33 cellular contexts compared by ENCODE assay signal in the genomic region with DNA sequence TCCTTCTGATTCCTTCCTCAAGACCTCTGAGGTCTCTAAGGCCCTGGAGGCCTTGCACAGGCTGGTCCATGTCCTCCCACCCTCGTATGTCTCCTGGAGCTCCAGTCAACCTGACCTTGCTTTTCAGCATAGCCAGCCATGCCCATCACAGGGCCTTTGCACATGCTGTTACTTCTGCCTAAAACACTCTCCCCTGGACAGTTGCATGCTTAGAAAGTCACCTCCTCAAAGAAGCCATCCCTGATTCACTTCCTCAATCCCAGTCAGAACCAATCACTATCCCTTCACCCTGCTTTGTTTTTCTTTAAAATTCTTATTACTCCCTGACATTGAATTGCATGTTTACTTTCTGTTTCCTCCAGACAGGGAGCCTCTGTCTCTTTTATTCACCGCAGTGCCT.
"Had no signal": no experiment of that assay in that cellular context is flagged by ENCODE, and none has a peak within 500 bp of the region (broad histone marks: within the 10 kb centered on the region; RNA-seq: fewer than 3 reads in every experiment).

No MANE protein-coding gene starts in this region.

- H3K36me3 ChIP-seq: ascending aorta, breast epithelium, cardiac muscle cell, colonic mucosa, esophagus squamous epithelium, heart left ventricle had no signal

- H3K27ac ChIP-seq: ascending aorta, breast epithelium, cardiac muscle cell, colonic mucosa, dorsolateral prefrontal cortex, esophagus squamous epithelium, heart left ventricle had no signal

- H3K27me3 ChIP-seq: ascending aorta, cardiac muscle cell, colonic mucosa had no signal

- H3K9me3 Mint-ChIP-seq: activated CD4-positive, alpha-beta memory T cell treated with anti-CD3 and anti-CD28 coated beads, Interleukin-2, amount 10 ng/mL, durations not matched to agents 7 days and 5 days; activated CD4-positive, alpha-beta T cell treated with anti-CD3 and anti-CD28 coated beads, Interleukin-2, amount 10 ng/mL, durations not matched to agents 7 days and 5 days; activated naive CD4-positive, alpha-beta T cell treated with anti-CD3 and anti-CD28 coated beads, Interleukin-2, amount 10 ng/mL, durations not matched to agents 7 days and 5 days; activated naive CD4-positive, alpha-beta T cell treated with anti-CD3 and anti-CD28 coated beads, Interleukin-2, amount 50 U/mL, for 72 hours; activated naive CD8-positive, alpha-beta T cell treated with anti-CD3 and anti-CD28 coated beads, Interleukin-2, amount 10 ng/mL, durations not matched to agents 7 days and 5 days; activated T-cell treated with anti-CD3 and anti-CD28 coated beads, Interleukin-2, amount 50 U/mL, for 24 hours; activated T-cell treated with anti-CD3 and anti-CD28 coated beads, Interleukin-2, amount 50 U/mL, for 72 hours; dendritic cell treated with granulocyte-macrophage colony-stimulating factor and Interleukin-4, amounts not matched to agents 40 ng/mL and 50 ng/mL, for 4 days; WTC11 had no signal

- H3K4me1 Mint-ChIP-seq: activated CD4-positive, alpha-beta memory T cell treated with anti-CD3 and anti-CD28 coated beads, Interleukin-2, amount 10 ng/mL, durations not matched to agents 7 days and 5 days; activated CD4-positive, alpha-beta T cell treated with anti-CD3 and anti-CD28 coated beads, Interleukin-2, amount 10 ng/mL, durations not matched to agents 7 days and 5 days; activated naive CD4-positive, alpha-beta T cell treated with anti-CD3 and anti-CD28 coated beads, Interleukin-2, amount 10 ng/mL, durations not matched to agents 7 days and 5 days; activated naive CD8-positive, alpha-beta T cell treated with anti-CD3 and anti-CD28 coated beads, Interleukin-2, amount 10 ng/mL, durations not matched to agents 7 days and 5 days had no signal

- H3K4me3 ChIP-seq: ascending aorta, breast epithelium, cardiac muscle cell, colonic mucosa, dorsolateral prefrontal cortex, esophagus squamous epithelium, heart left ventricle had no signal

- H3K4me3 Mint-ChIP-seq: activated CD4-positive, alpha-beta memory T cell treated with anti-CD3 and anti-CD28 coated beads, Interleukin-2, amount 10 ng/mL, durations not matched to agents 7 days and 5 days; activated CD4-positive, alpha-beta T cell treated with anti-CD3 and anti-CD28 coated beads, Interleukin-2, amount 10 ng/mL, durations not matched to agents 7 days and 5 days; activated naive CD4-positive, alpha-beta T cell treated with anti-CD3 and anti-CD28 coated beads, Interleukin-2, amount 10 ng/mL, durations not matched to agents 7 days and 5 days; activated naive CD8-positive, alpha-beta T cell treated with anti-CD3 and anti-CD28 coated beads, Interleukin-2, amount 10 ng/mL, durations not matched to agents 7 days and 5 days; activated T-cell treated with anti-CD3 and anti-CD28 coated beads, Interleukin-2, amount 50 U/mL, for 24 hours; activated T-cell treated with anti-CD3 and anti-CD28 coated beads, Interleukin-2, amount 50 U/mL, for 72 hours; brain; dendritic cell treated with granulocyte-macrophage colony-stimulating factor and Interleukin-4, amounts not matched to agents 40 ng/mL and 50 ng/mL, for 4 days; endodermal cell; T-helper 17 cell; WTC11 had no signal

- H3K27ac Mint-ChIP-seq: activated CD4-positive, alpha-beta memory T cell treated with anti-CD3 and anti-CD28 coated beads, Interleukin-2, amount 10 ng/mL, durations not matched to agents 7 days and 5 days; activated CD4-positive, alpha-beta T cell treated with anti-CD3 and anti-CD28 coated beads, Interleukin-2, amount 10 ng/mL, durations not matched to agents 7 days and 5 days; activated naive CD4-positive, alpha-beta T cell treated with anti-CD3 and anti-CD28 coated beads, Interleukin-2, amount 10 ng/mL, durations not matched to agents 7 days and 5 days; activated naive CD4-positive, alpha-beta T cell treated with anti-CD3 and anti-CD28 coated beads, Interleukin-2, amount 50 U/mL, for 72 hours; activated naive CD8-positive, alpha-beta T cell treated with anti-CD3 and anti-CD28 coated beads, Interleukin-2, amount 10 ng/mL, durations not matched to agents 7 days and 5 days; activated T-cell treated with anti-CD3 and anti-CD28 coated beads, Interleukin-2, amount 50 U/mL, for 24 hours; activated T-cell treated with anti-CD3 and anti-CD28 coated beads, Interleukin-2, amount 50 U/mL, for 72 hours; dendritic cell treated with granulocyte-macrophage colony-stimulating factor and Interleukin-4, amounts not matched to agents 40 ng/mL and 50 ng/mL, for 4 days; endodermal cell; T-helper 17 cell; WTC11 had no signal

- H3K9me3 ChIP-seq: ascending aorta, breast epithelium, colonic mucosa, esophagus squamous epithelium, heart left ventricle had no signal

- ATAC-seq: activated naive CD4-positive, alpha-beta T cell treated with anti-CD3 and anti-CD28 coated beads, Interleukin-2, amount 50 U/mL, for 72 hours; activated T-cell treated with anti-CD3 and anti-CD28 coated beads, Interleukin-2, amount 50 U/mL, for 72 hours; heart left ventricle; T-helper 17 cell; WTC11 had no signal

- DNase-seq: activated CD4-positive, alpha-beta memory T cell treated with anti-CD3 and anti-CD28 coated beads, Interleukin-2, amount 10 ng/mL, durations not matched to agents 7 days and 5 days; activated CD4-positive, alpha-beta T cell treated with anti-CD3 and anti-CD28 coated beads for 1 hour; activated CD4-positive, alpha-beta T cell treated with anti-CD3 and anti-CD28 coated beads for 4 hours; activated CD4-positive, alpha-beta T cell treated with anti-CD3 and anti-CD28 coated beads, Interleukin-2, amount 10 ng/mL, durations not matched to agents 7 days and 5 days; activated CD4-positive, alpha-beta T cell treated with anti-CD3 and anti-CD28 coated beads, Interleukin-2, amount 50 U/mL, for 4 hours; activated CD8-positive, alpha-beta memory T cell treated with anti-CD3 and anti-CD28 coated beads, Interleukin-2, amount 50 U/mL, for 48 hours; activated gamma-delta T cell; activated naive CD4-positive, alpha-beta T cell; activated naive CD4-positive, alpha-beta T cell treated with anti-CD3 and anti-CD28 coated beads, Interleukin-2, amount 10 ng/mL, durations not matched to agents 7 days and 5 days; activated naive CD8-positive, alpha-beta T cell treated with anti-CD3 and anti-CD28 coated beads, Interleukin-2, amount 10 ng/mL, durations not matched to agents 7 days and 5 days; activated T-cell treated with anti-CD3 and anti-CD28 coated beads for 4 hours; activated T-cell treated with anti-CD3 and anti-CD28 coated beads, Interleukin-2, amount 50 U/mL, for 24 hours; activated T-cell treated with anti-CD3 and anti-CD28 coated beads, Interleukin-2, amount 50 U/mL, for 72 hours; central memory CD4-positive, alpha-beta T cell; cerebellar nuclear complex; colonic mucosa; dorsolateral prefrontal cortex; effector memory CD4-positive, alpha-beta T cell; endodermal cell; erythroblast; esophagus squamous epithelium; foreskin melanocyte; glutamatergic neuron; heart left ventricle; T-helper 1 cell; T-helper 17 cell had no signal

- H3K36me3 Mint-ChIP-seq: activated naive CD4-positive, alpha-beta T cell treated with anti-CD3 and anti-CD28 coated beads, Interleukin-2, amount 10 ng/mL, durations not matched to agents 7 days and 5 days; activated naive CD4-positive, alpha-beta T cell treated with anti-CD3 and anti-CD28 coated beads, Interleukin-2, amount 50 U/mL, for 72 hours; activated naive CD8-positive, alpha-beta T cell treated with anti-CD3 and anti-CD28 coated beads, Interleukin-2, amount 10 ng/mL, durations not matched to agents 7 days and 5 days; brain; WTC11 had no signal

- H3K4me1 ChIP-seq: ascending aorta, breast epithelium, colonic mucosa, heart left ventricle had no signal
